Comparison of ENCODE assay signal across 13 cellular contexts in genomic region chr3:149585401-149585726, GRCh38.
DNase-seq lines count a peak whose midpoint lies in the region; ATAC-seq and TF ChIP-seq lines count a peak whose summit lies in the region.
"Had no signal": no experiment of that assay in that cellular context is flagged by ENCODE, and none has a peak within 500 bp of the region (broad histone marks: within the 10 kb centered on the region; RNA-seq: fewer than 3 reads in every experiment).

No MANE protein-coding gene starts in this region.

- intact Hi-C loops in A673 (cut with micrococcal nuclease; ENCODE audit: unreplicated experiment) (no loop called here), tibial artery (cut with DNase I; ENCODE audit: low total_unique reads) (no loop called here)
- intact Hi-C loops in CD4-positive, alpha-beta T cell (cut with DNase I, micrococcal nuclease), result no loop called here

- H3K9me3 Mint-ChIP-seq in CD4-positive, alpha-beta T cell, result no peaks in the 10 kb centered on the region

- POLR2A ChIA-PET in A673 (lab: Charles Lee; ENCODE audit: low non-redundant PET), result no interaction called here
- POLR2A ChIA-PET in CD4-positive, alpha-beta T cell (lab: Charles Lee), result no interaction called here

- H3K36me3 ChIP-seq in A673 (ENCODE audit: insufficient read depth, low read length, poor library complexity, severe bottlenecking), result no peaks in the 10 kb centered on the region
- H3K36me3 ChIP-seq in tibial artery, result no peaks in the 10 kb centered on the region
- H3K36me3 ChIP-seq: thoracic aorta had no signal

- no TSS peak for BruUV-seq in A673 (replicated peaks; lab: Mats Ljungman, UMichigan)

- CTCF ChIA-PET in A673 (lab: Charles Lee), result no interaction called here
- CTCF ChIA-PET in CD4-positive, alpha-beta T cell (lab: Charles Lee), result no interaction called here

- no peaks in the 10 kb centered on the region for H3K4me1 Mint-ChIP-seq in CD4-positive, alpha-beta T cell (ENCODE audit: low read depth)

- H3K4me1 ChIP-seq in A673 (ENCODE audit: insufficient read depth, low read length, poor library complexity, severe bottlenecking) (peaks cover 93% of the 10 kb centered on the region), tibial artery (peaks cover 0 to 71% (median 53%) of the 10 kb centered on the region in 4 donors)

- H3K27me3 Mint-ChIP-seq in CD4-positive, alpha-beta T cell, result peaks cover 4% of the 10 kb centered on the region

- peak; percentile 49 for DNase-seq in kidney tubule cell (ENCODE audit: low spot score)
- no peak for DNase-seq in A673 (ENCODE audit: low spot score)
- no peak for DNase-seq in CD4-positive, alpha-beta T cell
- no peak for DNase-seq in SW480 (ENCODE audit: low spot score)
- no peak for DNase-seq in tibial artery
- DNase-seq: GDM1, NCI-H526, T-helper 9 cell had no signal

- ATAC-seq in GM19023 (IDR thresholded peaks at IDR 0.05; ENCODE audit: unreplicated experiment) (peak; percentile 84), GM21825 (IDR thresholded peaks at IDR 0.05; ENCODE audit: unreplicated experiment) (peak; percentile 91), HG03354 (IDR thresholded peaks at IDR 0.05; ENCODE audit: poor library complexity, severe bottlenecking, unreplicated experiment) (peak; percentile 94)
- no peak for ATAC-seq in CD4-positive, alpha-beta T cell (ENCODE audit: poor library complexity)

- H3K4me3 ChIP-seq in A673 (ENCODE audit: low read depth, low read length, poor library complexity, severe bottlenecking) (no peak overlapping the region), tibial artery (no peak overlapping the region)
- H3K4me3 ChIP-seq: coronary artery, thoracic aorta had no signal

- no peak overlapping the region for H3K27ac ChIP-seq in A673 (ENCODE audit: low read depth, low read length, poor library complexity, severe bottlenecking)
- H3K27ac ChIP-seq in CD4-positive, alpha-beta T cell (ENCODE audit: low read depth, low read length), result no peak overlapping the region
- H3K27ac ChIP-seq in tibial artery, result no peak overlapping the region
- H3K27ac ChIP-seq: coronary artery, thoracic aorta had no signal

- no peaks in the 10 kb centered on the region for H3K36me3 Mint-ChIP-seq in CD4-positive, alpha-beta T cell (ENCODE audit: low read depth)

- H3K9me3 ChIP-seq in A673 (ENCODE audit: low read depth, low read length, poor library complexity, severe bottlenecking) (no peaks in the 10 kb centered on the region), tibial artery (no peaks in the 10 kb centered on the region)
- H3K9me3 ChIP-seq in CD4-positive, alpha-beta T cell (ENCODE audit: control insufficient read depth, low read length), result no peaks in the 10 kb centered on the region
- H3K9me3 ChIP-seq: thoracic aorta had no signal

- no peak overlapping the region for H3K27ac Mint-ChIP-seq in CD4-positive, alpha-beta T cell

- no peak overlapping the region for H3K4me3 Mint-ChIP-seq in CD4-positive, alpha-beta T cell

- TF ChIP-seq CTCF in A673 (conservative IDR thresholded peaks at IDR 0.05; ENCODE audit: low read depth, low read length) (no peak), tibial artery (IDR thresholded peaks at IDR 0.05) (no peak)
- TF ChIP-seq CTCF in CD4-positive, alpha-beta T cell (IDR thresholded peaks at IDR 0.05), result no peak

- H3K27me3 ChIP-seq in A673 (replicated peaks; ENCODE audit: insufficient read depth, low read depth, low read length, poor library complexity), result no peaks in the 10 kb centered on the region
- H3K27me3 ChIP-seq in CD4-positive, alpha-beta T cell (ENCODE audit: control insufficient read depth, insufficient read depth, low read length), result no peaks in the 10 kb centered on the region
- H3K27me3 ChIP-seq in tibial artery, result no peaks in the 10 kb centered on the region
